8 cellular contexts compared by ENCODE assay signal in the genomic region with DNA sequence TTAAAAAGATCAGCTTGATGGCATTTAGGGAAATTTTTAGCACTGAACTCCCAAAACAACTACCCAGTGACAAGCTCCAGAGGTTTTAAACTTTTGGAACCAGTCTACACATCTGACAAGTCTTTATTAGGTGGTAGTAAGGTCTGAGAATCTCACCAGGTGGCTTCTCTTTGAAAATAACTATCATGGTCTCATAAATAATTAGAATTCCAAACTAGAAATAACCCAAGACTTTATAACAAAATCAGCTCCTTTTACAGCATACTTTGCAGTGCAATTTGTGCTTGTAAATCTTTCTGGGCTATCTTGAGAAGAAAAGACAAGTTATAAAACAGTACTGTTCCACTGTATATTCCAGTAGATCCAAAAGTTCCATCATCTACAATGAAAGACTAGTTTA.
DNase-seq lines count a peak whose midpoint lies in the region; ATAC-seq, FAIRE-seq and TF ChIP-seq lines count a peak whose summit lies in the region.

No MANE protein-coding gene starts in this region.

- CTCF ChIA-PET in activated CD8-positive, alpha-beta memory T cell treated with anti-CD3 and anti-CD28 coated beads, Interleukin-2, amount 10 ng/mL, durations not matched to agents 7 days and 5 days (lab: Charles Lee): interaction anchor here (0.8 to 1.9 kb wide), 4 partner anchors 29 to 204 kb away, joined by 3 to 6 read pairs (median 3); no protein-coding TSS in a partner anchor

- FAIRE-seq in GM19239 (lab: Jason Lieb, UNC): no peak

- peak overlapping the region; percentile 90 for H3K27ac ChIP-seq in VCaP
- no peak overlapping the region for H3K27ac ChIP-seq in iPS-18a (ENCODE audit: low read length)
- no peak overlapping the region for H3K27ac ChIP-seq in stomach smooth muscle (ENCODE audit: low read length)

- H3K36me3 ChIP-seq in iPS-18a (ENCODE audit: control insufficient read depth, low read depth, low read length) (peaks cover 16% of the 10 kb centered on the region), stomach smooth muscle (ENCODE audit: control insufficient read depth in 2 of 2, insufficient read depth in 2 of 2, low read length in 2 of 2) (peaks cover 5 to 8% of the 10 kb centered on the region in 2 donors)

- H3K4me3 ChIP-seq in iPS-18a (ENCODE audit: low read length) (peak overlapping the region; percentile 75), stomach smooth muscle (ENCODE audit: low read length in 2 of 2) (peak overlapping the region; percentile 85 to 91)

- TF ChIP-seq CTCF in VCaP (conservative IDR thresholded peaks at IDR 0.05): no peak

- H3K27me3 ChIP-seq in iPS-18a (ENCODE audit: control insufficient read depth, insufficient read depth, low read length): no peaks in the 10 kb centered on the region
- H3K27me3 ChIP-seq in stomach smooth muscle (ENCODE audit: control insufficient read depth in 1 of 2, insufficient read depth in 2 of 2, low read length in 2 of 2): no peaks in the 10 kb centered on the region

- H3K9me3 Mint-ChIP-seq in activated CD8-positive, alpha-beta memory T cell treated with anti-CD3 and anti-CD28 coated beads, Interleukin-2, amount 10 ng/mL, durations not matched to agents 7 days and 5 days (ENCODE audit: low read depth): no peaks in the 10 kb centered on the region

- peak overlapping the region; percentile 93 for H3K27ac Mint-ChIP-seq in activated CD8-positive, alpha-beta memory T cell treated with anti-CD3 and anti-CD28 coated beads, Interleukin-2, amount 10 ng/mL, durations not matched to agents 7 days and 5 days

- peak overlapping the region; percentile 73 for H3K9ac ChIP-seq in iPS-18a (ENCODE audit: low read length)
- peak overlapping the region; percentile 30 to 84 for H3K9ac ChIP-seq in stomach smooth muscle (ENCODE audit: low read length in 2 of 2)

- H3K36me3 Mint-ChIP-seq in activated CD8-positive, alpha-beta memory T cell treated with anti-CD3 and anti-CD28 coated beads, Interleukin-2, amount 10 ng/mL, durations not matched to agents 7 days and 5 days: peaks cover 11% of the 10 kb centered on the region

- H3K27me3 Mint-ChIP-seq in activated CD8-positive, alpha-beta memory T cell treated with anti-CD3 and anti-CD28 coated beads, Interleukin-2, amount 10 ng/mL, durations not matched to agents 7 days and 5 days: peaks cover under 1% of the 10 kb centered on the region

- DNase-seq in activated CD8-positive, alpha-beta memory T cell treated with anti-CD3 and anti-CD28 coated beads, Interleukin-2, amount 10 ng/mL, durations not matched to agents 7 days and 5 days: no peak
- DNase-seq in activated CD8-positive, alpha-beta memory T cell treated with anti-CD3 and anti-CD28 coated beads, Interleukin-2, amount 50 U/mL, for 48 hours: no peak
- DNase-seq in putamen (ENCODE audit: low spot score): no peak
- DNase-seq in GM19239 (ENCODE audit: insufficient read length, low spot score): no peak
- DNase-seq in AG08396 (ENCODE audit: low spot score): no peak

- peaks cover 13% of the 10 kb centered on the region for H3K4me1 Mint-ChIP-seq in activated CD8-positive, alpha-beta memory T cell treated with anti-CD3 and anti-CD28 coated beads, Interleukin-2, amount 10 ng/mL, durations not matched to agents 7 days and 5 days

- ATAC-seq in activated CD8-positive, alpha-beta memory T cell treated with anti-CD3 and anti-CD28 coated beads, Interleukin-2, amount 10 ng/mL, durations not matched to agents 7 days and 5 days: no peak

- H3K4me3 Mint-ChIP-seq in activated CD8-positive, alpha-beta memory T cell treated with anti-CD3 and anti-CD28 coated beads, Interleukin-2, amount 10 ng/mL, durations not matched to agents 7 days and 5 days: peak overlapping the region; percentile 78

- H3K9me3 ChIP-seq in iPS-18a (ENCODE audit: control insufficient read depth, low read depth, low read length) (no peaks in the 10 kb centered on the region), stomach smooth muscle (ENCODE audit: control insufficient read depth in 2 of 2, low read length in 2 of 2) (no peaks in the 10 kb centered on the region)

- H3K4me1 ChIP-seq in iPS-18a (ENCODE audit: control insufficient read depth, low read depth, low read length): peaks cover 5% of the 10 kb centered on the region
- no peaks in the 10 kb centered on the region for H3K4me1 ChIP-seq in stomach smooth muscle (ENCODE audit: control insufficient read depth, insufficient read depth, low read length)
